Comparison of ENCODE assay signal across 23 cellular contexts in the genomic region with DNA sequence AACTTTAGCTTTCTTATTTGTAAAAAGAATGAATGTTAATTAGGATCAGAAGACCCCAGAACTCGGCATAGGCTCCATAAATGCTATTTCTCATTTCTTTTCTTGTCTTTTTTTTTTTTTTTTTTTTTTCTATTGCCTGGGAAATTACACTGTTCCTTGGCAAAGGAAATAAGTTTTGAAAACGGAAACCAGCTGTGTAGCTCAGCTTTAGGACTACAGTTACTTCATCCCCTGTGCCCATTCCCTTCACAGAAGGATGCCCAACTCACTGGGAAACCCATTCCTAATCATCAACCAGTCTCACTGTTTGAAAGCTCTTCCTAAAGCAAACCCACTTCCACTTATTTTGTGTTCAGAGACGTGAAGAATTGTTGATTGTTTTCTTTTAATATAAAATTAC.
"Had no signal": no experiment of that assay in that cellular context is flagged by ENCODE, and none has a peak within 500 bp of the region (broad histone marks: within the 10 kb centered on the region; RNA-seq: fewer than 3 reads in every experiment).

No MANE protein-coding gene starts in this region.

- H3K27me3 Mint-ChIP-seq: activated CD4-positive, alpha-beta memory T cell treated with anti-CD3 and anti-CD28 coated beads, Interleukin-2, amount 10 ng/mL, durations not matched to agents 7 days and 5 days; progenitor cell of endocrine pancreas had no signal

- H3K36me3 ChIP-seq: cardiac muscle cell, esophagus muscularis mucosa, left lung, right atrium auricular region, upper lobe of left lung had no signal

- H3K27me3 ChIP-seq: cardiac muscle cell, esophagus muscularis mucosa, foreskin keratinocyte, hepatocyte, left lung, right atrium auricular region, upper lobe of left lung had no signal

- H3K9me3 Mint-ChIP-seq: activated CD4-positive, alpha-beta memory T cell treated with anti-CD3 and anti-CD28 coated beads, Interleukin-2, amount 10 ng/mL, durations not matched to agents 7 days and 5 days; activated CD4-positive, alpha-beta T cell treated with anti-CD3 and anti-CD28 coated beads, Interleukin-2, amount 10 ng/mL, durations not matched to agents 24 days and 14 days; activated naive CD4-positive, alpha-beta T cell treated with anti-CD3 and anti-CD28 coated beads for 36 hours; activated naive CD8-positive, alpha-beta T cell treated with anti-CD3 and anti-CD28 coated beads, Interleukin-2, amount 10 ng/mL, durations not matched to agents 7 days and 5 days had no signal

- H2AFZ ChIP-seq: hepatocyte had no signal

- H3K4me3 ChIP-seq: cardiac muscle cell, esophagus muscularis mucosa, hepatocyte, left lung, lung, right atrium auricular region, upper lobe of left lung had no signal

- H3K4me2 ChIP-seq: hepatocyte had no signal

- DNase-seq: activated CD4-positive, alpha-beta memory T cell treated with anti-CD3 and anti-CD28 coated beads, Interleukin-2, amount 10 ng/mL, durations not matched to agents 7 days and 5 days; activated CD4-positive, alpha-beta T cell treated with anti-CD3 and anti-CD28 coated beads, Interleukin-2, amount 10 ng/mL, durations not matched to agents 24 days and 14 days; activated CD4-positive, CD25-positive, alpha-beta regulatory T cell; activated effector memory CD4-positive, alpha-beta T cell treated with Interleukin-2 at 50 U/mL for 16 hours; activated naive CD4-positive, alpha-beta T cell treated with anti-CD3 and anti-CD28 coated beads for 36 hours; activated naive CD8-positive, alpha-beta T cell treated with anti-CD3 and anti-CD28 coated beads, Interleukin-2, amount 10 ng/mL, durations not matched to agents 7 days and 5 days; activated T-cell treated with anti-CD3 and anti-CD28 coated beads, Interleukin-2, amount 50 U/mL, for 72 hours; amygdala; effector memory CD8-positive, alpha-beta T cell; foreskin keratinocyte; immature natural killer cell; kidney glomerular epithelial cell; naive thymus-derived CD8-positive, alpha-beta T cell; stimulated activated CD4-positive, alpha-beta T cell treated with anti-CD3 and anti-CD28 coated beads, Interleukin-4, amount 100 ng/mL, for 24 hours; stimulated activated naive CD4-positive, alpha-beta T cell treated with Interleukin-2 at 50 U/mL for 16 hours had no signal

- H3K4me3 Mint-ChIP-seq: activated CD4-positive, alpha-beta memory T cell treated with anti-CD3 and anti-CD28 coated beads, Interleukin-2, amount 10 ng/mL, durations not matched to agents 7 days and 5 days; activated CD4-positive, alpha-beta T cell treated with anti-CD3 and anti-CD28 coated beads, Interleukin-2, amount 10 ng/mL, durations not matched to agents 24 days and 14 days; activated naive CD4-positive, alpha-beta T cell treated with anti-CD3 and anti-CD28 coated beads for 36 hours; activated naive CD8-positive, alpha-beta T cell treated with anti-CD3 and anti-CD28 coated beads, Interleukin-2, amount 10 ng/mL, durations not matched to agents 7 days and 5 days; activated T-cell treated with anti-CD3 and anti-CD28 coated beads, Interleukin-2, amount 50 U/mL, for 72 hours; effector memory CD8-positive, alpha-beta T cell; immature natural killer cell; naive thymus-derived CD8-positive, alpha-beta T cell had no signal

- H3K4me1 Mint-ChIP-seq: activated CD4-positive, alpha-beta memory T cell treated with anti-CD3 and anti-CD28 coated beads, Interleukin-2, amount 10 ng/mL, durations not matched to agents 7 days and 5 days; activated CD4-positive, alpha-beta T cell treated with anti-CD3 and anti-CD28 coated beads, Interleukin-2, amount 10 ng/mL, durations not matched to agents 24 days and 14 days; activated naive CD8-positive, alpha-beta T cell treated with anti-CD3 and anti-CD28 coated beads, Interleukin-2, amount 10 ng/mL, durations not matched to agents 7 days and 5 days; immature natural killer cell; naive thymus-derived CD8-positive, alpha-beta T cell had no signal

- H3K9me3 ChIP-seq: esophagus muscularis mucosa, left lung, right atrium auricular region, upper lobe of left lung had no signal

- H3K27ac Mint-ChIP-seq: activated CD4-positive, alpha-beta memory T cell treated with anti-CD3 and anti-CD28 coated beads, Interleukin-2, amount 10 ng/mL, durations not matched to agents 7 days and 5 days; activated CD4-positive, alpha-beta T cell treated with anti-CD3 and anti-CD28 coated beads, Interleukin-2, amount 10 ng/mL, durations not matched to agents 24 days and 14 days; activated naive CD4-positive, alpha-beta T cell treated with anti-CD3 and anti-CD28 coated beads for 36 hours; activated naive CD8-positive, alpha-beta T cell treated with anti-CD3 and anti-CD28 coated beads, Interleukin-2, amount 10 ng/mL, durations not matched to agents 7 days and 5 days; activated T-cell treated with anti-CD3 and anti-CD28 coated beads, Interleukin-2, amount 50 U/mL, for 72 hours; effector memory CD8-positive, alpha-beta T cell; immature natural killer cell; naive thymus-derived CD8-positive, alpha-beta T cell; progenitor cell of endocrine pancreas had no signal

- H3K79me2 ChIP-seq: hepatocyte had no signal

- H3K36me3 Mint-ChIP-seq: activated naive CD8-positive, alpha-beta T cell treated with anti-CD3 and anti-CD28 coated beads, Interleukin-2, amount 10 ng/mL, durations not matched to agents 7 days and 5 days; immature natural killer cell had no signal

- ATAC-seq: activated T-cell treated with anti-CD3 and anti-CD28 coated beads, Interleukin-2, amount 50 U/mL, for 72 hours; effector memory CD8-positive, alpha-beta T cell; foreskin keratinocyte; left lung; naive thymus-derived CD8-positive, alpha-beta T cell had no signal

- H3K27ac ChIP-seq: cardiac muscle cell, esophagus muscularis mucosa, foreskin keratinocyte, hepatocyte, left lung, right atrium auricular region, upper lobe of left lung had no signal
